Comparison of ENCODE assay signal across 4 cellular contexts in the genomic region with DNA sequence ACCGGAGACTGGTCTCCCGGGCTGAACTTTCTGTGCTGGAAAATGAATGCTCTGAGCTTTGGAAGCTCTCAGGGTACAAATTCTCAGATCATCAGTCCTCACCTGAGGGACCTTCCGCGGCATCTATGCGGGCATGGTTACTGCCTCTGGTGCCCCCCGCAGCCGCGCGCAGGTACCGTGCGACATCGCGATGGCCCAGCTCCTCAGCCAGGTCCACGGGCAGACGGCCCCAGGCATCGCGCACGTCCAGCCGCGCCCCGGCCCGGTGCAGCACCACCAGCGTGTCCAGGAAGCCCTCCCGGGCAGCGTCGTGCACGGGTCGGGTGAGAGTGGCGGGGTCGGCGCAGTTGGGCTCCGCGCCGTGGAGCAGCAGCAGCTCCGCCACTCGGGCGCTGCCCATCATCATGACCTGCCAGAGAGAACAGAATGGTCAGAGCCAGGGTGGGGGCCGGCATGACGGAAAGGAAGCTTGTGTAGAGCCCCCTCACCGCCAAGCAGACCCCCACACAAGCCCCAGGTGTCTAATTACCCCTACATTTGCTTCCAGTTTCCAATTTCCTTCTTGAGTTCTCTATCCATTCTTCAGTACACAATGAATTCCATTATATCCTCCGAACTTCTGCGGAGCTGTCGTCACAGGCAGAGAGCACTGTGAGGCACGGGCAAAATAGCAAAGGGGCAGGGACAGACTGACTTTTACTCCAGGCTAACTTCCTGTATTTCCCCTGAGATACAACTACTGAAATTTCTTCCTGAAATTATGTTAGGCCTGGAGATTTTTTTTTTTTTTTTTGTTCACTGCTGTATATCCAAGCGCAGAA.
A peak's percentile ranks its signal among the peaks of the same experiment; 100 is the strongest.
TF ChIP-seq lines count a peak whose summit lies in the region.

No MANE protein-coding gene starts in this region.

TF ChIP-seq in GM12891, 5 proteins besides CTCF, POLR2A, EP300 and RAD21:
- TF ChIP-seq SPI1 (IDR thresholded peaks at IDR 0.05; ENCODE audit: low read depth, low read length) (no peak), TAF1 (IDR thresholded peaks at IDR 0.05; ENCODE audit: low read depth, low read length) (no peak), POU2F2 (IDR thresholded peaks at IDR 0.05; ENCODE audit: low read depth, low read length) (no peak)

TF ChIP-seq in PFSK-1, 5 proteins besides CTCF, POLR2A, EP300 and RAD21:
- TF ChIP-seq FOXP2 (optimal IDR thresholded peaks at IDR 0.05; ENCODE audit: borderline replicate concordance, extremely low read depth, extremely low read length, insufficient read depth) (no peak), SIN3A (IDR thresholded peaks at IDR 0.05; ENCODE audit: borderline replicate concordance, insufficient read depth, low read length) (0 out of 2 replicates have a peak, but pooled peaks have one; percentile 28), TAF1 (IDR thresholded peaks at IDR 0.05; ENCODE audit: borderline replicate concordance, insufficient read depth, low read length) (no peak), POLR2AphosphoS5 (IDR thresholded peaks at IDR 0.05; ENCODE audit: low read depth, low read length) (peak; percentile 37; the same call in 1 of the 2 replicates)
- TF ChIP-seq, protein P1, sequence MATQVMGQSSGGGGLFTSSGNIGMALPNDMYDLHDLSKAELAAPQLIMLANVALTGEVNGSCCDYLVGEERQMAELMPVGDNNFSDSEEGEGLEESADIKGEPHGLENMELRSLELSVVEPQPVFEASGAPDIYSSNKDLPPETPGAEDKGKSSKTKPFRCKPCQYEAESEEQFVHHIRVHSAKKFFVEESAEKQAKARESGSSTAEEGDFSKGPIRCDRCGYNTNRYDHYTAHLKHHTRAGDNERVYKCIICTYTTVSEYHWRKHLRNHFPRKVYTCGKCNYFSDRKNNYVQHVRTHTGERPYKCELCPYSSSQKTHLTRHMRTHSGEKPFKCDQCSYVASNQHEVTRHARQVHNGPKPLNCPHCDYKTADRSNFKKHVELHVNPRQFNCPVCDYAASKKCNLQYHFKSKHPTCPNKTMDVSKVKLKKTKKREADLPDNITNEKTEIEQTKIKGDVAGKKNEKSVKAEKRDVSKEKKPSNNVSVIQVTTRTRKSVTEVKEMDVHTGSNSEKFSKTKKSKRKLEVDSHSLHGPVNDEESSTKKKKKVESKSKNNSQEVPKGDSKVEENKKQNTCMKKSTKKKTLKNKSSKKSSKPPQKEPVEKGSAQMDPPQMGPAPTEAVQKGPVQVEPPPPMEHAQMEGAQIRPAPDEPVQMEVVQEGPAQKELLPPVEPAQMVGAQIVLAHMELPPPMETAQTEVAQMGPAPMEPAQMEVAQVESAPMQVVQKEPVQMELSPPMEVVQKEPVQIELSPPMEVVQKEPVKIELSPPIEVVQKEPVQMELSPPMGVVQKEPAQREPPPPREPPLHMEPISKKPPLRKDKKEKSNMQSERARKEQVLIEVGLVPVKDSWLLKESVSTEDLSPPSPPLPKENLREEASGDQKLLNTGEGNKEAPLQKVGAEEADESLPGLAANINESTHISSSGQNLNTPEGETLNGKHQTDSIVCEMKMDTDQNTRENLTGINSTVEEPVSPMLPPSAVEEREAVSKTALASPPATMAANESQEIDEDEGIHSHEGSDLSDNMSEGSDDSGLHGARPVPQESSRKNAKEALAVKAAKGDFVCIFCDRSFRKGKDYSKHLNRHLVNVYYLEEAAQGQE (IDR thresholded peaks at IDR 0.05; ENCODE audit: insufficient read depth in 1 of 2, low read depth in 2 of 2, low read length in 2 of 2) = no peak

TF ChIP-seq in H1, 55 proteins besides CTCF, POLR2A, EP300 and RAD21 (continues in another document):
- TF ChIP-seq, protein P2, sequence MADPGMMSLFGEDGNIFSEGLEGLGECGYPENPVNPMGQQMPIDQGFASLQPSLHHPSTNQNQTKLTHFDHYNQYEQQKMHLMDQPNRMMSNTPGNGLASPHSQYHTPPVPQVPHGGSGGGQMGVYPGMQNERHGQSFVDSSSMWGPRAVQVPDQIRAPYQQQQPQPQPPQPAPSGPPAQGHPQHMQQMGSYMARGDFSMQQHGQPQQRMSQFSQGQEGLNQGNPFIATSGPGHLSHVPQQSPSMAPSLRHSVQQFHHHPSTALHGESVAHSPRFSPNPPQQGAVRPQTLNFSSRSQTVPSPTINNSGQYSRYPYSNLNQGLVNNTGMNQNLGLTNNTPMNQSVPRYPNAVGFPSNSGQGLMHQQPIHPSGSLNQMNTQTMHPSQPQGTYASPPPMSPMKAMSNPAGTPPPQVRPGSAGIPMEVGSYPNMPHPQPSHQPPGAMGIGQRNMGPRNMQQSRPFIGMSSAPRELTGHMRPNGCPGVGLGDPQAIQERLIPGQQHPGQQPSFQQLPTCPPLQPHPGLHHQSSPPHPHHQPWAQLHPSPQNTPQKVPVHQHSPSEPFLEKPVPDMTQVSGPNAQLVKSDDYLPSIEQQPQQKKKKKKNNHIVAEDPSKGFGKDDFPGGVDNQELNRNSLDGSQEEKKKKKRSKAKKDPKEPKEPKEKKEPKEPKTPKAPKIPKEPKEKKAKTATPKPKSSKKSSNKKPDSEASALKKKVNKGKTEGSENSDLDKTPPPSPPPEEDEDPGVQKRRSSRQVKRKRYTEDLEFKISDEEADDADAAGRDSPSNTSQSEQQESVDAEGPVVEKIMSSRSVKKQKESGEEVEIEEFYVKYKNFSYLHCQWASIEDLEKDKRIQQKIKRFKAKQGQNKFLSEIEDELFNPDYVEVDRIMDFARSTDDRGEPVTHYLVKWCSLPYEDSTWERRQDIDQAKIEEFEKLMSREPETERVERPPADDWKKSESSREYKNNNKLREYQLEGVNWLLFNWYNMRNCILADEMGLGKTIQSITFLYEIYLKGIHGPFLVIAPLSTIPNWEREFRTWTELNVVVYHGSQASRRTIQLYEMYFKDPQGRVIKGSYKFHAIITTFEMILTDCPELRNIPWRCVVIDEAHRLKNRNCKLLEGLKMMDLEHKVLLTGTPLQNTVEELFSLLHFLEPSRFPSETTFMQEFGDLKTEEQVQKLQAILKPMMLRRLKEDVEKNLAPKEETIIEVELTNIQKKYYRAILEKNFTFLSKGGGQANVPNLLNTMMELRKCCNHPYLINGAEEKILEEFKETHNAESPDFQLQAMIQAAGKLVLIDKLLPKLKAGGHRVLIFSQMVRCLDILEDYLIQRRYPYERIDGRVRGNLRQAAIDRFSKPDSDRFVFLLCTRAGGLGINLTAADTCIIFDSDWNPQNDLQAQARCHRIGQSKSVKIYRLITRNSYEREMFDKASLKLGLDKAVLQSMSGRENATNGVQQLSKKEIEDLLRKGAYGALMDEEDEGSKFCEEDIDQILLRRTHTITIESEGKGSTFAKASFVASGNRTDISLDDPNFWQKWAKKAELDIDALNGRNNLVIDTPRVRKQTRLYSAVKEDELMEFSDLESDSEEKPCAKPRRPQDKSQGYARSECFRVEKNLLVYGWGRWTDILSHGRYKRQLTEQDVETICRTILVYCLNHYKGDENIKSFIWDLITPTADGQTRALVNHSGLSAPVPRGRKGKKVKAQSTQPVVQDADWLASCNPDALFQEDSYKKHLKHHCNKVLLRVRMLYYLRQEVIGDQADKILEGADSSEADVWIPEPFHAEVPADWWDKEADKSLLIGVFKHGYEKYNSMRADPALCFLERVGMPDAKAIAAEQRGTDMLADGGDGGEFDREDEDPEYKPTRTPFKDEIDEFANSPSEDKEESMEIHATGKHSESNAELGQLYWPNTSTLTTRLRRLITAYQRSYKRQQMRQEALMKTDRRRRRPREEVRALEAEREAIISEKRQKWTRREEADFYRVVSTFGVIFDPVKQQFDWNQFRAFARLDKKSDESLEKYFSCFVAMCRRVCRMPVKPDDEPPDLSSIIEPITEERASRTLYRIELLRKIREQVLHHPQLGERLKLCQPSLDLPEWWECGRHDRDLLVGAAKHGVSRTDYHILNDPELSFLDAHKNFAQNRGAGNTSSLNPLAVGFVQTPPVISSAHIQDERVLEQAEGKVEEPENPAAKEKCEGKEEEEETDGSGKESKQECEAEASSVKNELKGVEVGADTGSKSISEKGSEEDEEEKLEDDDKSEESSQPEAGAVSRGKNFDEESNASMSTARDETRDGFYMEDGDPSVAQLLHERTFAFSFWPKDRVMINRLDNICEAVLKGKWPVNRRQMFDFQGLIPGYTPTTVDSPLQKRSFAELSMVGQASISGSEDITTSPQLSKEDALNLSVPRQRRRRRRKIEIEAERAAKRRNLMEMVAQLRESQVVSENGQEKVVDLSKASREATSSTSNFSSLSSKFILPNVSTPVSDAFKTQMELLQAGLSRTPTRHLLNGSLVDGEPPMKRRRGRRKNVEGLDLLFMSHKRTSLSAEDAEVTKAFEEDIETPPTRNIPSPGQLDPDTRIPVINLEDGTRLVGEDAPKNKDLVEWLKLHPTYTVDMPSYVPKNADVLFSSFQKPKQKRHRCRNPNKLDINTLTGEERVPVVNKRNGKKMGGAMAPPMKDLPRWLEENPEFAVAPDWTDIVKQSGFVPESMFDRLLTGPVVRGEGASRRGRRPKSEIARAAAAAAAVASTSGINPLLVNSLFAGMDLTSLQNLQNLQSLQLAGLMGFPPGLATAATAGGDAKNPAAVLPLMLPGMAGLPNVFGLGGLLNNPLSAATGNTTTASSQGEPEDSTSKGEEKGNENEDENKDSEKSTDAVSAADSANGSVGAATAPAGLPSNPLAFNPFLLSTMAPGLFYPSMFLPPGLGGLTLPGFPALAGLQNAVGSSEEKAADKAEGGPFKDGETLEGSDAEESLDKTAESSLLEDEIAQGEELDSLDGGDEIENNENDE (IDR thresholded peaks at IDR 0.05; ENCODE audit: insufficient replicate concordance, low read length) = no peak
- TF ChIP-seq TAF7 (optimal IDR thresholded peaks at IDR 0.05; ENCODE audit: borderline replicate concordance, low read depth, low read length) (no peak), EZH2 (IDR thresholded peaks at IDR 0.05; ENCODE audit: low read depth, low read length, severe bottlenecking) (peak; percentile 100), CHD2 (IDR thresholded peaks at IDR 0.05; ENCODE audit: low read length) (0 out of 2 replicates have a peak, but pooled peaks have one; percentile 27), SP1 (IDR thresholded peaks at IDR 0.05; ENCODE audit: low read depth, low read length) (no peak), RNF2 (IDR thresholded peaks at IDR 0.05; ENCODE audit: borderline replicate concordance, low read depth, low read length, missing control alignments, poor library complexity, severe bottlenecking) (peak; percentile 86)

TF ChIP-seq in neural cell, 6 proteins besides CTCF, POLR2A, EP300 and RAD21:
- no peak for TF ChIP-seq MXI1 (conservative IDR thresholded peaks at IDR 0.05; ENCODE audit: poor library complexity, severe bottlenecking)
- peak; percentile 80 for TF ChIP-seq EZH2 (IDR thresholded peaks at IDR 0.05; ENCODE audit: borderline replicate concordance, insufficient read depth, low read length, poor library complexity, severe bottlenecking)
- TF ChIP-seq TAF1 (IDR thresholded peaks at IDR 0.05; ENCODE audit: low read depth) = no peak
- TF ChIP-seq SMC3 (conservative IDR thresholded peaks at IDR 0.05; ENCODE audit: poor library complexity) = no peak
- TF ChIP-seq, protein P1 (IDR thresholded peaks at IDR 0.05; ENCODE audit: borderline replicate concordance) = no peak
- no peak for TF ChIP-seq POLR2AphosphoS5 (IDR thresholded peaks at IDR 0.05)
